Comparison of ENCODE assay signal across 1 cellular context in the genomic region with DNA sequence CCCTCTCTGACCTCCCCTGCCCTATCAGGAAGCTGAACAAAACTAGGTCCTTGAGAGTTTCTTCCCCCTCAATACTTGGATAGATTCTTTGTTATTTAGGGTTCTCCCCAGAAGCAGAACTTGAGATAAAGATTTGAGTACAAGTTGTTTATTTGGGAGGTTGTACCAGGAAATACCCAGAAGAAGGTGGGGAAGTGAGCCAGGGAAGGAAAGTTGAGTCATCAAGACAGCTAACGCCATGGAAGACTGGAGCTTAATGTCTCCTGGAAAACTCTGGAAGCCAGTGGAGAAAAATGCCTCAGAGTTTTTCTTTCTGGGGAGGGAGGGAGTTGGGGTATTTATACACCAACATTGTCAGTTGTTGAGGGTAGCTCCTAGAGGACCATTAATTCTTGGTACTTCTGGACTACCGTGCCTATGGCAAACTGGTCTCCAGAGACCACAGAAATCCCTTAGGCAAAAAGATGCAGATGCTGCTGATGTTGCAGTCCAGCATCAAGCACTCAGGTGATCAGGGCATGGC.
TF ChIP-seq lines count a peak whose summit lies in the region.

No MANE protein-coding gene starts in this region.

TF ChIP-seq in endothelial cell of umbilical vein, 7 proteins besides CTCF, POLR2A, EP300 and RAD21 (continued from another document):
- TF ChIP-seq JUN (IDR thresholded peaks at IDR 0.05; ENCODE audit: borderline replicate concordance, insufficient read depth, insufficient read length, low read depth) (no peak), POLR2AphosphoS5 (IDR thresholded peaks at IDR 0.05; ENCODE audit: insufficient read depth, low read depth, low read length) (no peak)
